20 cellular contexts compared by ENCODE assay signal in genomic region chr3:156516284-156516683, GRCh38. TPM values are rescaled to one million over a fixed set of nuclear protein-coding genes. Genes with fewer than 3 reads are reported as not detected.
DNase-seq lines count a peak whose midpoint lies in the region; ATAC-seq and TF ChIP-seq lines count a peak whose summit lies in the region.
"Had no signal": no experiment of that assay in that cellular context is flagged by ENCODE, and none has a peak within 500 bp of the region (broad histone marks: within the 10 kb centered on the region; RNA-seq: fewer than 3 reads in every experiment).

No MANE protein-coding gene starts in this region.

- H3K27me3 ChIP-seq in left ventricle myocardium inferior (ENCODE audit: low read depth) (no peaks in the 10 kb centered on the region), tibial artery (no peaks in the 10 kb centered on the region)
- H3K27me3 ChIP-seq: cardiac muscle cell had no signal

- H3K27ac ChIP-seq in left ventricle myocardium inferior (replicated peaks) (peak overlapping the region; percentile 34), tibial artery (peak overlapping the region; percentile 11 to 24)
- H3K27ac ChIP-seq: cardiac muscle cell had no signal

- TF ChIP-seq CTCF in left ventricle myocardium inferior (IDR thresholded peaks at IDR 0.05; ENCODE audit: borderline replicate concordance) (no peak), tibial artery (IDR thresholded peaks at IDR 0.05) (no peak), GM13976 (IDR thresholded peaks at IDR 0.05; ENCODE audit: borderline replicate concordance, control extremely low read depth, extremely low read depth, insufficient read depth, missing control alignments) (no peak)

- no peaks in the 10 kb centered on the region for H3K36me3 ChIP-seq in left ventricle myocardium inferior
- H3K36me3 ChIP-seq in tibial artery: peaks cover 0 to 9% (median 8%) of the 10 kb centered on the region in 3 donors
- H3K36me3 ChIP-seq: cardiac muscle cell had no signal

- H3K9me3 ChIP-seq in left ventricle myocardium inferior (replicated peaks): no peaks in the 10 kb centered on the region
- no peaks in the 10 kb centered on the region for H3K9me3 ChIP-seq in tibial artery

- intact Hi-C loops in Right ventricle myocardium superior (cut with DNase I): no loop called here
- intact Hi-C loops in cardiac septum (cut with DNase I): no loop called here
- intact Hi-C loops in left ventricle myocardium inferior (cut with micrococcal nuclease): loop anchor here (10.0 kb wide), 1 partner anchor 481 kb away; no protein-coding TSS in a partner anchor
- intact Hi-C loops in tibial artery (cut with DNase I; ENCODE audit: low total_unique reads): no loop called here

- DNase-seq in Right ventricle myocardium superior (peak; percentile 54), cardiac septum (ENCODE audit: low spot score) (no peak), NCI-H82 treated with DMSO at 0.1 percent for 48 hours (lab: John Stamatoyannopoulos, UW; ENCODE audit: unreplicated experiment) (peak; percentile 47), left ventricle myocardium inferior (peak; percentile 34), tibial artery (peak in 1 of 2 donors; percentile 60), GM13976 (ENCODE audit: low spot score) (no peak), NCI-H2107 (lab: John Stamatoyannopoulos, UW) (no peak)
- DNase-seq: activated CD4-positive, CD25-positive, alpha-beta regulatory T cell treated with anti-CD3 and anti-CD28 coated beads, Interleukin-2, amount 50 U/mL, for 72 hours; activated CD8-positive, alpha-beta T cell treated with anti-CD3 and anti-CD28 coated beads for 36 hours; amniotic stem cell; CD4-positive, CD25-positive, alpha-beta regulatory T cell; immature natural killer cell; NCI-H2081 treated with DMSO at 0.1 percent for 48 hours; NCI-H526; small intestine; stimulated activated CD4-positive, alpha-beta T cell treated with anti-CD3 and anti-CD28 coated beads, Interleukin-2, amount 100 ng/mL, for 24 hours; T-cell had no signal

- ATAC-seq in Right ventricle myocardium superior (ENCODE audit: poor library complexity) (peak; percentile 50), GM19397 (IDR thresholded peaks at IDR 0.05; ENCODE audit: unreplicated experiment) (no peak)
- ATAC-seq: activated CD8-positive, alpha-beta T cell treated with anti-CD3 and anti-CD28 coated beads for 36 hours; stimulated activated effector memory CD8-positive, alpha-beta T cell treated with anti-CD3 and anti-CD28 coated beads, Interleukin-12 subunit alpha, Interleukin-12 subunit beta, amount 100 ng/mL, for 72 hours; T-cell had no signal

- in situ Hi-C loops in GM13976 (cut with MboI; ENCODE audit: low sequenced_read_pairs, unreplicated experiment): loop anchor here (25.0 kb wide), 1 partner anchor 354 kb away; no protein-coding TSS in a partner anchor

- H3K4me3 ChIP-seq in left ventricle myocardium inferior (no peak overlapping the region), tibial artery (no peak overlapping the region)
- H3K4me3 ChIP-seq: cardiac muscle cell had no signal

- H3K4me1 ChIP-seq in left ventricle myocardium inferior (peaks cover 9% of the 10 kb centered on the region), tibial artery (peaks cover 0 to 20% (median 9%) of the 10 kb centered on the region in 4 donors)

RNA-seq across cellular contexts. Expression of gene SSR3, which starts 38.6 kb away (rescaled TPM):
- total RNA-seq in Right ventricle myocardium superior (192 TPM), cardiac septum (155 TPM), left ventricle myocardium inferior (208 TPM)

Comparison
In these comparisons a context has a peak if more than half of its experiments do, and no peak if none do; other contexts are left out.
1. DNase-seq: peak in Right ventricle myocardium superior (single experiment), NCI-H82 treated with DMSO at 0.1 percent for 48 hours (single experiment) and left ventricle myocardium inferior (single experiment); none in cardiac septum (single experiment), GM13976 (single experiment) and NCI-H2107 (single experiment).